ENCODE assay signal across 1 cellular context in the genomic region with DNA sequence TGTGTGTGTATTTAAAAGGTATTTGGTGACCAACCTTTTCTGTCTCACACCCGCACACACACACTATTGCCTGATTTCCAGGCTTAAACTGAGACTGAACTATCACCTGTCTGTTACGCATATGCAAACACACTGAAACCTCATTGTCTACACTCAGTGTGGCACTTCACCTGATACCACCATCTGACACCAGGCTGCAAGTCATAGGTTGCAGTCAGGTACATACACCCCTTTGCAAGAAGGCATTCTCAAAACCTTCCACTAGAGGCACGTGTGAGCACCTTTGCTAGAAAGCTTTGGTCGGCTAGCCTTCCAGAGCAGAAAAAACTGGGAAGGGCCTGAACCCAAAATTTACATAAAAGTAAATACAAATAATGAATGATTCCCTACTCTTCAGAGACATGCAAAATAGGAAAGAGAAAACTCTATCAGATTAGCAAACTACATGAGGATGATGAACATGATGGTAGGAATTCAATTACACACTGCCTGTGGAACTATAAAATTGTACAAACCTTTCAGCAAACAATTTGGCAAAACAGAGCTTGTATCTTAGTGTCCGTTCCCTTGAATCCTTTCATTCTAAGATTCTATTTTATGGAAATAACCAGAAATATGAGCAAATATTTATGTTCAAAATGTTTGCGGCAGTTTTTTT.
TF ChIP-seq lines count a peak whose summit lies in the region.

No MANE protein-coding gene starts in this region.

TF ChIP-seq in K562, 482 proteins besides CTCF, POLR2A, EP300 and RAD21 (continued from another document):
- 0 out of 2 replicates have a peak, but pooled peaks have one; percentile 32 for TF ChIP-seq SMC3 (conservative IDR thresholded peaks at IDR 0.05; ENCODE audit: insufficient read depth, low read depth, low read length)
- TF ChIP-seq EZH2 (IDR thresholded peaks at IDR 0.05; ENCODE audit: borderline replicate concordance, low read depth, low read length) = 0 out of 2 replicates have a peak, but pooled peaks have one; percentile 47
- no peak for TF ChIP-seq NELFE (IDR thresholded peaks at IDR 0.05; ENCODE audit: insufficient read depth, insufficient read length)
- TF ChIP-seq CC2D1A (IDR thresholded peaks at IDR 0.05) = no peak
- TF ChIP-seq DACH1 (IDR thresholded peaks at IDR 0.05; ENCODE audit: partially characterized antibody) = no peak
- TF ChIP-seq ZNF384 (IDR thresholded peaks at IDR 0.05; ENCODE audit: low read depth, low read length) = 0 out of 2 replicates have a peak, but pooled peaks have one; percentile 35
- TF ChIP-seq, protein P1, sequence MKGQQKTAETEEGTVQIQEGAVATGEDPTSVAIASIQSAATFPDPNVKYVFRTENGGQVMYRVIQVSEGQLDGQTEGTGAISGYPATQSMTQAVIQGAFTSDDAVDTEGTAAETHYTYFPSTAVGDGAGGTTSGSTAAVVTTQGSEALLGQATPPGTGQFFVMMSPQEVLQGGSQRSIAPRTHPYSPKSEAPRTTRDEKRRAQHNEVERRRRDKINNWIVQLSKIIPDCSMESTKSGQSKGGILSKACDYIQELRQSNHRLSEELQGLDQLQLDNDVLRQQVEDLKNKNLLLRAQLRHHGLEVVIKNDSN (CRISPR knock-in tag; IDR thresholded peaks at IDR 0.05) = peak; percentile 15; the same call in 1 of the 2 replicates
- TF ChIP-seq, protein P2, sequence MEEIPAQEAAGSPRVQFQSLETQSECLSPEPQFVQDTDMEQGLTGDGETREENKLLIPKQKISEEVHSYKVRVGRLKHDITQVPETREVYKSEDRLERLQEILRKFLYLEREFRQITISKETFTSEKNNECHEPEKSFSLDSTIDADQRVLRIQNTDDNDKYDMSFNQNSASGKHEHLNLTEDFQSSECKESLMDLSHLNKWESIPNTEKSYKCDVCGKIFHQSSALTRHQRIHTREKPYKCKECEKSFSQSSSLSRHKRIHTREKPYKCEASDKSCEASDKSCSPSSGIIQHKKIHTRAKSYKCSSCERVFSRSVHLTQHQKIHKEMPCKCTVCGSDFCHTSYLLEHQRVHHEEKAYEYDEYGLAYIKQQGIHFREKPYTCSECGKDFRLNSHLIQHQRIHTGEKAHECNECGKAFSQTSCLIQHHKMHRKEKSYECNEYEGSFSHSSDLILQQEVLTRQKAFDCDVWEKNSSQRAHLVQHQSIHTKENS (CRISPR knock-in tag; IDR thresholded peaks at IDR 0.05) = no peak
- TF ChIP-seq, protein P3, sequence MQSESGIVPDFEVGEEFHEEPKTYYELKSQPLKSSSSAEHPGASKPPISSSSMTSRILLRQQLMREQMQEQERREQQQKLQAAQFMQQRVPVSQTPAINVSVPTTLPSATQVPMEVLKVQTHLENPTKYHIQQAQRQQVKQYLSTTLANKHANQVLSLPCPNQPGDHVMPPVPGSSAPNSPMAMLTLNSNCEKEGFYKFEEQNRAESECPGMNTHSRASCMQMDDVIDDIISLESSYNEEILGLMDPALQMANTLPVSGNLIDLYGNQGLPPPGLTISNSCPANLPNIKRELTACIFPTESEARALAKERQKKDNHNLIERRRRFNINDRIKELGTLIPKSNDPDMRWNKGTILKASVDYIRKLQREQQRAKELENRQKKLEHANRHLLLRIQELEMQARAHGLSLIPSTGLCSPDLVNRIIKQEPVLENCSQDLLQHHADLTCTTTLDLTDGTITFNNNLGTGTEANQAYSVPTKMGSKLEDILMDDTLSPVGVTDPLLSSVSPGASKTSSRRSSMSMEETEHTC (IDR thresholded peaks at IDR 0.05) = no peak
- TF ChIP-seq TARDBP (IDR thresholded peaks at IDR 0.05) = no peak
- TF ChIP-seq ZNF668 (CRISPR knock-in tag; IDR thresholded peaks at IDR 0.05) = no peak
- no peak for TF ChIP-seq RHOXF2B (CRISPR knock-in tag; conservative IDR thresholded peaks at IDR 0.05)
